1 cellular context compared by ENCODE assay signal in the genomic region with DNA sequence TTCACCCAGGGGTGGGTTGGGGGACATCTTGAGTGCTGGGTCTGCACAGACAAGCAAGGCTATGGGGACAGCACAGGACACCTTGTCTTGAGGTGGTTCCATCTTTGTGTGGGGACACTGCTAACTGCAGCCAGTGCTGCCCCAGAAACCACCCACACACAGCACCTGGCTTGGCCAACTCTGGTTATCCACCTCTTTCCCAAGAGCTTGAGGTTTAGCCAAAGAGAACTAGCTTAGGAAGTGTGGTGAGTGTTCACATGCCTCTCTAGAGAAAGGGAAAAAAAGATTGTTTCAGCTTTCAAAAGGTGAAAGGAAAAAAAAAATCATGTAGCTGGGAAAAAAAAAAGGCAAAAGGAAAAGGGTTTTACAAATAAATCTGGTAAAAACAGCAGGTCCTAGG.
TF ChIP-seq lines count a peak whose summit lies in the region.

No MANE protein-coding gene starts in this region.

TF ChIP-seq in IMR-90, 13 proteins besides CTCF, POLR2A, EP300 and RAD21:
- TF ChIP-seq CEBPB (IDR thresholded peaks at IDR 0.05; ENCODE audit: low read depth, low read length) (no peak), RCOR1 (IDR thresholded peaks at IDR 0.05; ENCODE audit: insufficient replicate concordance, low read length) (no peak), FOS (IDR thresholded peaks at IDR 0.05; ENCODE audit: low read depth, low read length) (no peak), NFE2L2 (IDR thresholded peaks at IDR 0.05; ENCODE audit: low read depth, low read length) (no peak), MAFK (IDR thresholded peaks at IDR 0.05; ENCODE audit: low read depth, low read length) (no peak), SMC3 (IDR thresholded peaks at IDR 0.05; ENCODE audit: low read depth, low read length) (no peak), BHLHE40 (IDR thresholded peaks at IDR 0.05; ENCODE audit: low read depth, low read length) (no peak), CHD1 (IDR thresholded peaks at IDR 0.05; ENCODE audit: low read depth, low read length) (no peak), MAZ (IDR thresholded peaks at IDR 0.05; ENCODE audit: borderline replicate concordance, low read depth, low read length) (no peak), RFX5 (IDR thresholded peaks at IDR 0.05; ENCODE audit: low read depth, low read length) (no peak), MXI1 (IDR thresholded peaks at IDR 0.05; ENCODE audit: borderline replicate concordance, low read depth, low read length) (no peak)
- TF ChIP-seq, protein P1, sequence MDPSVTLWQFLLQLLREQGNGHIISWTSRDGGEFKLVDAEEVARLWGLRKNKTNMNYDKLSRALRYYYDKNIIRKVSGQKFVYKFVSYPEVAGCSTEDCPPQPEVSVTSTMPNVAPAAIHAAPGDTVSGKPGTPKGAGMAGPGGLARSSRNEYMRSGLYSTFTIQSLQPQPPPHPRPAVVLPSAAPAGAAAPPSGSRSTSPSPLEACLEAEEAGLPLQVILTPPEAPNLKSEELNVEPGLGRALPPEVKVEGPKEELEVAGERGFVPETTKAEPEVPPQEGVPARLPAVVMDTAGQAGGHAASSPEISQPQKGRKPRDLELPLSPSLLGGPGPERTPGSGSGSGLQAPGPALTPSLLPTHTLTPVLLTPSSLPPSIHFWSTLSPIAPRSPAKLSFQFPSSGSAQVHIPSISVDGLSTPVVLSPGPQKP (IDR thresholded peaks at IDR 0.05; ENCODE audit: borderline replicate concordance, low read depth, low read length) = no peak
- TF ChIP-seq, protein P2, sequence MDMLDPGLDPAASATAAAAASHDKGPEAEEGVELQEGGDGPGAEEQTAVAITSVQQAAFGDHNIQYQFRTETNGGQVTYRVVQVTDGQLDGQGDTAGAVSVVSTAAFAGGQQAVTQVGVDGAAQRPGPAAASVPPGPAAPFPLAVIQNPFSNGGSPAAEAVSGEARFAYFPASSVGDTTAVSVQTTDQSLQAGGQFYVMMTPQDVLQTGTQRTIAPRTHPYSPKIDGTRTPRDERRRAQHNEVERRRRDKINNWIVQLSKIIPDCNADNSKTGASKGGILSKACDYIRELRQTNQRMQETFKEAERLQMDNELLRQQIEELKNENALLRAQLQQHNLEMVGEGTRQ (IDR thresholded peaks at IDR 0.05; ENCODE audit: low read depth, low read length) = no peak
